Comparison of ENCODE assay signal across 1 cellular context in genomic region chr15:99123706-99124451, GRCh38.
TF ChIP-seq lines count a peak whose summit lies in the region.

No MANE protein-coding gene starts in this region.

TF ChIP-seq in A549, 52 proteins besides CTCF, POLR2A, EP300 and RAD21 (continued from another document):
- TF ChIP-seq FOSL2 (IDR thresholded peaks at IDR 0.05) (peak; percentile 62), FOSL2 (CRISPR knock-in tag; IDR thresholded peaks at IDR 0.05) (peak; percentile 94), RCOR1 (IDR thresholded peaks at IDR 0.05; ENCODE audit: low read depth, low read length) (no peak), CEBPB (IDR thresholded peaks at IDR 0.05) (peak in 1 of 2 experiments; percentile 72; a peak in 3 of 4 replicates)
